Comparison of ENCODE assay signal across 1 cellular context in genomic region chr14:75232597-75232996, GRCh38.
A peak's percentile ranks its signal among the peaks of the same experiment; 100 is the strongest.
TF ChIP-seq lines count a peak whose summit lies in the region.

No MANE protein-coding gene starts in this region.

TF ChIP-seq in K562, 482 proteins besides CTCF, POLR2A, EP300 and RAD21 (continues in another document):
- peak; percentile 51 for TF ChIP-seq USF1 (CRISPR knock-in tag; IDR thresholded peaks at IDR 0.05)
- no peak for TF ChIP-seq ZNF175 (CRISPR knock-in tag; IDR thresholded peaks at IDR 0.05; ENCODE audit: low read depth)
- no peak for TF ChIP-seq MEIS2 (IDR thresholded peaks at IDR 0.05; ENCODE audit: partially characterized antibody)
- TF ChIP-seq, protein P1, sequence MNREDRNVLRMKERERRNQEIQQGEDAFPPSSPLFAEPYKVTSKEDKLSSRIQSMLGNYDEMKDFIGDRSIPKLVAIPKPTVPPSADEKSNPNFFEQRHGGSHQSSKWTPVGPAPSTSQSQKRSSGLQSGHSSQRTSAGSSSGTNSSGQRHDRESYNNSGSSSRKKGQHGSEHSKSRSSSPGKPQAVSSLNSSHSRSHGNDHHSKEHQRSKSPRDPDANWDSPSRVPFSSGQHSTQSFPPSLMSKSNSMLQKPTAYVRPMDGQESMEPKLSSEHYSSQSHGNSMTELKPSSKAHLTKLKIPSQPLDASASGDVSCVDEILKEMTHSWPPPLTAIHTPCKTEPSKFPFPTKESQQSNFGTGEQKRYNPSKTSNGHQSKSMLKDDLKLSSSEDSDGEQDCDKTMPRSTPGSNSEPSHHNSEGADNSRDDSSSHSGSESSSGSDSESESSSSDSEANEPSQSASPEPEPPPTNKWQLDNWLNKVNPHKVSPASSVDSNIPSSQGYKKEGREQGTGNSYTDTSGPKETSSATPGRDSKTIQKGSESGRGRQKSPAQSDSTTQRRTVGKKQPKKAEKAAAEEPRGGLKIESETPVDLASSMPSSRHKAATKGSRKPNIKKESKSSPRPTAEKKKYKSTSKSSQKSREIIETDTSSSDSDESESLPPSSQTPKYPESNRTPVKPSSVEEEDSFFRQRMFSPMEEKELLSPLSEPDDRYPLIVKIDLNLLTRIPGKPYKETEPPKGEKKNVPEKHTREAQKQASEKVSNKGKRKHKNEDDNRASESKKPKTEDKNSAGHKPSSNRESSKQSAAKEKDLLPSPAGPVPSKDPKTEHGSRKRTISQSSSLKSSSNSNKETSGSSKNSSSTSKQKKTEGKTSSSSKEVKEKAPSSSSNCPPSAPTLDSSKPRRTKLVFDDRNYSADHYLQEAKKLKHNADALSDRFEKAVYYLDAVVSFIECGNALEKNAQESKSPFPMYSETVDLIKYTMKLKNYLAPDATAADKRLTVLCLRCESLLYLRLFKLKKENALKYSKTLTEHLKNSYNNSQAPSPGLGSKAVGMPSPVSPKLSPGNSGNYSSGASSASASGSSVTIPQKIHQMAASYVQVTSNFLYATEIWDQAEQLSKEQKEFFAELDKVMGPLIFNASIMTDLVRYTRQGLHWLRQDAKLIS (CRISPR knock-in tag; IDR thresholded peaks at IDR 0.05) = no peak
- TF ChIP-seq SOX6 (IDR thresholded peaks at IDR 0.05) = no peak
- no peak for TF ChIP-seq YBX1 (IDR thresholded peaks at IDR 0.05)
- 0 out of 2 replicates have a peak, but pooled peaks have one; percentile 10 for TF ChIP-seq USF2 (CRISPR knock-in tag; IDR thresholded peaks at IDR 0.05)
- TF ChIP-seq CCAR2 (IDR thresholded peaks at IDR 0.05; ENCODE audit: low read depth, low read length) = no peak
- TF ChIP-seq BHLHE40 (IDR thresholded peaks at IDR 0.05; ENCODE audit: low read length) = peak; percentile 53; the same call in 1 of the 2 replicates
- no peak for TF ChIP-seq ZNF212 (CRISPR knock-in tag; IDR thresholded peaks at IDR 0.05)
- no peak for TF ChIP-seq ZNF133 (CRISPR knock-in tag; IDR thresholded peaks at IDR 0.05)
- no peak for TF ChIP-seq ILK (tag; IDR thresholded peaks at IDR 0.05; ENCODE audit: borderline replicate concordance, low read depth)
- no peak for TF ChIP-seq ZBTB34 (CRISPR knock-in tag; IDR thresholded peaks at IDR 0.05)
- TF ChIP-seq, protein P2, sequence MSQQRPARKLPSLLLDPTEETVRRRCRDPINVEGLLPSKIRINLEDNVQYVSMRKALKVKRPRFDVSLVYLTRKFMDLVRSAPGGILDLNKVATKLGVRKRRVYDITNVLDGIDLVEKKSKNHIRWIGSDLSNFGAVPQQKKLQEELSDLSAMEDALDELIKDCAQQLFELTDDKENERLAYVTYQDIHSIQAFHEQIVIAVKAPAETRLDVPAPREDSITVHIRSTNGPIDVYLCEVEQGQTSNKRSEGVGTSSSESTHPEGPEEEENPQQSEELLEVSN (IDR thresholded peaks at IDR 0.05; ENCODE audit: borderline replicate concordance in 1 of 2, extremely low read depth in 1 of 2, insufficient read depth in 1 of 2, insufficient read length in 1 of 2, low read depth in 1 of 2, low read length in 1 of 2, poor library complexity in 1 of 2, severe bottlenecking in 1 of 2) = peak; percentile 24 to 26
- no peak for TF ChIP-seq RBM14 (IDR thresholded peaks at IDR 0.05; ENCODE audit: borderline replicate concordance, insufficient read depth, low read depth, low read length)
- TF ChIP-seq MYNN (IDR thresholded peaks at IDR 0.05) = peak; percentile 86; the same call in 1 of the 2 replicates
- TF ChIP-seq MYNN (CRISPR knock-in tag; IDR thresholded peaks at IDR 0.05) = no peak
- no peak for TF ChIP-seq PRMT5 (CRISPR knock-in tag; IDR thresholded peaks at IDR 0.05)
- no peak for TF ChIP-seq CREB1 (IDR thresholded peaks at IDR 0.05)
- no peak for TF ChIP-seq CREB1 (CRISPR knock-in tag; IDR thresholded peaks at IDR 0.05)
- no peak for TF ChIP-seq PHF8 (IDR thresholded peaks at IDR 0.05; ENCODE audit: borderline replicate concordance, low read length)
- TF ChIP-seq ZFP30 (CRISPR knock-in tag; IDR thresholded peaks at IDR 0.05; ENCODE audit: borderline replicate concordance) = no peak
- no peak for TF ChIP-seq ZZZ3 (IDR thresholded peaks at IDR 0.05)
- peak; percentile 66 for TF ChIP-seq L3MBTL2 (IDR thresholded peaks at IDR 0.05)
- TF ChIP-seq ZNF12 (CRISPR knock-in tag; IDR thresholded peaks at IDR 0.05) = no peak
- TF ChIP-seq ETS2 (tag; IDR thresholded peaks at IDR 0.05; ENCODE audit: borderline replicate concordance, poor library complexity, severe bottlenecking) = no peak
- TF ChIP-seq RFX5 (IDR thresholded peaks at IDR 0.05; ENCODE audit: low read depth, low read length) = no peak
- TF ChIP-seq TBP (optimal IDR thresholded peaks at IDR 0.05; ENCODE audit: low read depth, low read length) = no peak
- peak; percentile 72 for TF ChIP-seq RFX1 (IDR thresholded peaks at IDR 0.05)
- TF ChIP-seq, protein P3, sequence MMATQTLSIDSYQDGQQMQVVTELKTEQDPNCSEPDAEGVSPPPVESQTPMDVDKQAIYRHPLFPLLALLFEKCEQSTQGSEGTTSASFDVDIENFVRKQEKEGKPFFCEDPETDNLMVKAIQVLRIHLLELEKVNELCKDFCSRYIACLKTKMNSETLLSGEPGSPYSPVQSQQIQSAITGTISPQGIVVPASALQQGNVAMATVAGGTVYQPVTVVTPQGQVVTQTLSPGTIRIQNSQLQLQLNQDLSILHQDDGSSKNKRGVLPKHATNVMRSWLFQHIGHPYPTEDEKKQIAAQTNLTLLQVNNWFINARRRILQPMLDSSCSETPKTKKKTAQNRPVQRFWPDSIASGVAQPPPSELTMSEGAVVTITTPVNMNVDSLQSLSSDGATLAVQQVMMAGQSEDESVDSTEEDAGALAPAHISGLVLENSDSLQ (IDR thresholded peaks at IDR 0.05) = 0 out of 2 replicates have a peak, but pooled peaks have one; percentile 7
- no peak for TF ChIP-seq ZNF174 (CRISPR knock-in tag; IDR thresholded peaks at IDR 0.05)
- TF ChIP-seq ZNF561 (CRISPR knock-in tag; conservative IDR thresholded peaks at IDR 0.05) = no peak
- no peak for TF ChIP-seq SMAD1 (IDR thresholded peaks at IDR 0.05; ENCODE audit: low read depth, low read length, partially characterized antibody)
- TF ChIP-seq ZNF134 (CRISPR knock-in tag; conservative IDR thresholded peaks at IDR 0.05) = no peak
- TF ChIP-seq NBN (IDR thresholded peaks at IDR 0.05; ENCODE audit: low read depth) = no peak
- TF ChIP-seq TFAM (CRISPR knock-in tag; conservative IDR thresholded peaks at IDR 0.05) = no peak
- no peak for TF ChIP-seq CLOCK (CRISPR knock-in tag; IDR thresholded peaks at IDR 0.05; ENCODE audit: borderline replicate concordance)
- TF ChIP-seq MYC (IDR thresholded peaks at IDR 0.05; ENCODE audit: low read depth, low read length) = no peak
- no peak for TF ChIP-seq MYC (CRISPR knock-in tag; IDR thresholded peaks at IDR 0.05; ENCODE audit: borderline replicate concordance, low read depth)
- no peak for TF ChIP-seq BDP1 (IDR thresholded peaks at IDR 0.05; ENCODE audit: insufficient read depth, insufficient read length)
- no peak for TF ChIP-seq BRCA1 (IDR thresholded peaks at IDR 0.05)
- TF ChIP-seq BRCA1 (CRISPR knock-in tag; IDR thresholded peaks at IDR 0.05) = no peak
